20 cellular contexts compared by ENCODE assay signal in the genomic region with DNA sequence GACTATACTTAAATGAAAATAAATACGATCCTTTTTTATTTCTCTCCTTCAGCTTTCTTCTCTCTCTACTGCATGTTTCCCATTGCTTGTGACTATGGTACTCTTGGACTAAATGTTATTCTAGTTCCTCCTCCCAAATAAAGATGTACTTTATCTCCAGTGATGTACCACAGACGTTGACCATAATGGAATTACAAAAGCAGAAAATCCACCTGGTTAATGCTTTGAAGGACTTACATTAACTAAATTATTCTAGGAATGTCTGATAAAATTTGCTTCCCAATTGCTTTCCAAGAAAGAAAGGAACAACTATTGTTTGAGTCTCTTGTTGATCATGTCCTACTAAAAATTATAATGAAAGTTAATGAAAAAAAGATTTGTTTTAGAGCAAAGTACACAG.
DNase-seq lines count a peak whose midpoint lies in the region; ATAC-seq and TF ChIP-seq lines count a peak whose summit lies in the region.
"Had no signal": no experiment of that assay in that cellular context is flagged by ENCODE, and none has a peak within 500 bp of the region (broad histone marks: within the 10 kb centered on the region; RNA-seq: fewer than 3 reads in every experiment).

No MANE protein-coding gene starts in this region.

- peaks cover 4% of the 10 kb centered on the region for H3K27me3 Mint-ChIP-seq in GM23338 (ENCODE audit: insufficient read depth, low read depth, poor library complexity)

- H3K27me3 ChIP-seq in GM23338 (ENCODE audit: insufficient read depth) (no peaks in the 10 kb centered on the region), ascending aorta (no peaks in the 10 kb centered on the region), spleen (replicated peaks in 1 of 7) (no peaks in the 10 kb centered on the region), WERI-Rb-1 (ENCODE audit: insufficient read depth, low read depth, severe bottlenecking) (no peaks in the 10 kb centered on the region)
- H3K27me3 ChIP-seq: BLaER1 had no signal

- H3K9me2 ChIP-seq in GM23338 (ENCODE audit: insufficient read depth): no peaks in the 10 kb centered on the region

- TF ChIP-seq CTCF in GM23338 (conservative IDR thresholded peaks at IDR 0.05; ENCODE audit: low read depth in 2 of 2) (no peak), ascending aorta (IDR thresholded peaks at IDR 0.05) (no peak), spleen (IDR thresholded peaks at IDR 0.05 in 8 of 11, conservative IDR thresholded peaks at IDR 0.05 in 3 of 11) (no peak), WERI-Rb-1 (IDR thresholded peaks at IDR 0.05; ENCODE audit: low read depth, low read length) (no peak)

- intact Hi-C loops in ascending aorta (cut with DNase I): no loop called here
- intact Hi-C loops in spleen (cut with DNase I; ENCODE audit: low total_unique reads): no loop called here

- no peaks in the 10 kb centered on the region for H3K79me2 ChIP-seq in GM23338 (replicated peaks; ENCODE audit: insufficient read depth)

- H3K4me1 ChIP-seq in GM23338 (ENCODE audit: insufficient read depth) (peaks cover 27% of the 10 kb centered on the region; the same call in 1 of the 2 replicates), ascending aorta (peaks cover 0 to 10% of the 10 kb centered on the region in 2 donors), spleen (peaks cover 4 to 59% (median 16%) of the 10 kb centered on the region in 6 donors)
- H3K4me1 ChIP-seq: BLaER1 had no signal

- no peaks in the 10 kb centered on the region for H3K9me3 Mint-ChIP-seq in GM23338
- H3K9me3 Mint-ChIP-seq: CD8-positive, alpha-beta T cell; H9; IgD-negative memory B cell had no signal

- H3K9me3 ChIP-seq in ascending aorta (no peaks in the 10 kb centered on the region), spleen (no peaks in the 10 kb centered on the region), WERI-Rb-1 (ENCODE audit: severe bottlenecking) (no peaks in the 10 kb centered on the region)
- H3K9me3 ChIP-seq: BLaER1 had no signal

- peaks cover 21% of the 10 kb centered on the region for H3K4me1 Mint-ChIP-seq in GM23338
- H3K4me1 Mint-ChIP-seq: CD14-positive monocyte had no signal

- H3F3A ChIP-seq in GM23338 (replicated peaks; ENCODE audit: low read depth): no peaks in the 10 kb centered on the region

- no peak overlapping the region for H3K4me3 Mint-ChIP-seq in GM23338
- H3K4me3 Mint-ChIP-seq: CD14-positive monocyte; CD8-positive, alpha-beta T cell; H9; IgD-negative memory B cell had no signal

- no peak overlapping the region for H2AFZ ChIP-seq in GM23338

- H3K4me3 ChIP-seq in GM23338 (no peak overlapping the region), ascending aorta (no peak overlapping the region), spleen (no peak overlapping the region), WERI-Rb-1 (ENCODE audit: low read depth, low read length) (no peak overlapping the region)
- H3K4me3 ChIP-seq: BLaER1, GM12878 had no signal

- no peaks in the 10 kb centered on the region for H3K36me3 Mint-ChIP-seq in GM23338 (ENCODE audit: low read depth)
- H3K36me3 Mint-ChIP-seq: CD14-positive monocyte; CD8-positive, alpha-beta T cell; IgD-negative memory B cell had no signal

- H3K27ac ChIP-seq in GM23338 (ENCODE audit: low read depth) (no peak overlapping the region), ascending aorta (peak overlapping the region; percentile 10 to 46), spleen (peak overlapping the region in 7 of 8 donors; percentile 17 to 83 (median 57)), WERI-Rb-1 (no peak overlapping the region)
- H3K27ac ChIP-seq: 22Rv1, BLaER1 had no signal

- WGBS in spleen, 5 donors: 52 to 79% (median 63%) methylated on average over 2 of the region's 2 CpGs

- ATAC-seq in GM23338: no peak
- ATAC-seq: CD8-positive, alpha-beta T cell; GM12878; HepG2 had no signal

- TF ChIP-seq POLR2A in spleen (IDR thresholded peaks at IDR 0.05): no peak

- H4K20me1 ChIP-seq in GM23338 (replicated peaks; ENCODE audit: insufficient read depth): no peaks in the 10 kb centered on the region
- H4K20me1 ChIP-seq: BLaER1 had no signal

- H3K4me2 ChIP-seq in GM23338: peak overlapping the region; percentile 2
- H3K4me2 ChIP-seq: BLaER1 had no signal

- peak; percentile 23 for DNase-seq in NCI-H82 (lab: John Stamatoyannopoulos, UW)
- DNase-seq in NCI-H82 treated with DMSO at 0.1 percent for 48 hours (lab: John Stamatoyannopoulos, UW; ENCODE audit: unreplicated experiment): no peak
- DNase-seq in GM23338 (ENCODE audit: low spot score): no peak
- DNase-seq in ascending aorta (ENCODE audit: low spot score in 2 of 2): no peak
- DNase-seq in spleen: no peak
- no peak for DNase-seq in RPMI8226
- DNase-seq in CD1c-positive myeloid dendritic cell (ENCODE audit: extremely low spot score): no peak
- no peak for DNase-seq in WERI-Rb-1
- DNase-seq: CD8-positive, alpha-beta T cell; DMS 273 treated with DMSO at 0.1 percent for 48 hours; DMS53; DND-41; EL; H9 had no signal

- H3K36me3 ChIP-seq in GM23338 (ENCODE audit: insufficient read depth): no peaks in the 10 kb centered on the region
- H3K36me3 ChIP-seq in ascending aorta: no peaks in the 10 kb centered on the region
- H3K36me3 ChIP-seq in spleen: no peaks in the 10 kb centered on the region
- H3K36me3 ChIP-seq in WERI-Rb-1: no peaks in the 10 kb centered on the region
- H3K36me3 ChIP-seq: BLaER1 had no signal

- 0 out of 2 replicates have a peak overlapping the region, but pooled peaks have one; percentile 9 for H3K27ac Mint-ChIP-seq in GM23338
- H3K27ac Mint-ChIP-seq: CD14-positive monocyte; CD8-positive, alpha-beta T cell; H9; IgD-negative memory B cell had no signal

TF ChIP-seq in GM23338, 12 proteins besides CTCF, POLR2A, EP300 and RAD21 (continues in another document):
- TF ChIP-seq, protein P1, sequence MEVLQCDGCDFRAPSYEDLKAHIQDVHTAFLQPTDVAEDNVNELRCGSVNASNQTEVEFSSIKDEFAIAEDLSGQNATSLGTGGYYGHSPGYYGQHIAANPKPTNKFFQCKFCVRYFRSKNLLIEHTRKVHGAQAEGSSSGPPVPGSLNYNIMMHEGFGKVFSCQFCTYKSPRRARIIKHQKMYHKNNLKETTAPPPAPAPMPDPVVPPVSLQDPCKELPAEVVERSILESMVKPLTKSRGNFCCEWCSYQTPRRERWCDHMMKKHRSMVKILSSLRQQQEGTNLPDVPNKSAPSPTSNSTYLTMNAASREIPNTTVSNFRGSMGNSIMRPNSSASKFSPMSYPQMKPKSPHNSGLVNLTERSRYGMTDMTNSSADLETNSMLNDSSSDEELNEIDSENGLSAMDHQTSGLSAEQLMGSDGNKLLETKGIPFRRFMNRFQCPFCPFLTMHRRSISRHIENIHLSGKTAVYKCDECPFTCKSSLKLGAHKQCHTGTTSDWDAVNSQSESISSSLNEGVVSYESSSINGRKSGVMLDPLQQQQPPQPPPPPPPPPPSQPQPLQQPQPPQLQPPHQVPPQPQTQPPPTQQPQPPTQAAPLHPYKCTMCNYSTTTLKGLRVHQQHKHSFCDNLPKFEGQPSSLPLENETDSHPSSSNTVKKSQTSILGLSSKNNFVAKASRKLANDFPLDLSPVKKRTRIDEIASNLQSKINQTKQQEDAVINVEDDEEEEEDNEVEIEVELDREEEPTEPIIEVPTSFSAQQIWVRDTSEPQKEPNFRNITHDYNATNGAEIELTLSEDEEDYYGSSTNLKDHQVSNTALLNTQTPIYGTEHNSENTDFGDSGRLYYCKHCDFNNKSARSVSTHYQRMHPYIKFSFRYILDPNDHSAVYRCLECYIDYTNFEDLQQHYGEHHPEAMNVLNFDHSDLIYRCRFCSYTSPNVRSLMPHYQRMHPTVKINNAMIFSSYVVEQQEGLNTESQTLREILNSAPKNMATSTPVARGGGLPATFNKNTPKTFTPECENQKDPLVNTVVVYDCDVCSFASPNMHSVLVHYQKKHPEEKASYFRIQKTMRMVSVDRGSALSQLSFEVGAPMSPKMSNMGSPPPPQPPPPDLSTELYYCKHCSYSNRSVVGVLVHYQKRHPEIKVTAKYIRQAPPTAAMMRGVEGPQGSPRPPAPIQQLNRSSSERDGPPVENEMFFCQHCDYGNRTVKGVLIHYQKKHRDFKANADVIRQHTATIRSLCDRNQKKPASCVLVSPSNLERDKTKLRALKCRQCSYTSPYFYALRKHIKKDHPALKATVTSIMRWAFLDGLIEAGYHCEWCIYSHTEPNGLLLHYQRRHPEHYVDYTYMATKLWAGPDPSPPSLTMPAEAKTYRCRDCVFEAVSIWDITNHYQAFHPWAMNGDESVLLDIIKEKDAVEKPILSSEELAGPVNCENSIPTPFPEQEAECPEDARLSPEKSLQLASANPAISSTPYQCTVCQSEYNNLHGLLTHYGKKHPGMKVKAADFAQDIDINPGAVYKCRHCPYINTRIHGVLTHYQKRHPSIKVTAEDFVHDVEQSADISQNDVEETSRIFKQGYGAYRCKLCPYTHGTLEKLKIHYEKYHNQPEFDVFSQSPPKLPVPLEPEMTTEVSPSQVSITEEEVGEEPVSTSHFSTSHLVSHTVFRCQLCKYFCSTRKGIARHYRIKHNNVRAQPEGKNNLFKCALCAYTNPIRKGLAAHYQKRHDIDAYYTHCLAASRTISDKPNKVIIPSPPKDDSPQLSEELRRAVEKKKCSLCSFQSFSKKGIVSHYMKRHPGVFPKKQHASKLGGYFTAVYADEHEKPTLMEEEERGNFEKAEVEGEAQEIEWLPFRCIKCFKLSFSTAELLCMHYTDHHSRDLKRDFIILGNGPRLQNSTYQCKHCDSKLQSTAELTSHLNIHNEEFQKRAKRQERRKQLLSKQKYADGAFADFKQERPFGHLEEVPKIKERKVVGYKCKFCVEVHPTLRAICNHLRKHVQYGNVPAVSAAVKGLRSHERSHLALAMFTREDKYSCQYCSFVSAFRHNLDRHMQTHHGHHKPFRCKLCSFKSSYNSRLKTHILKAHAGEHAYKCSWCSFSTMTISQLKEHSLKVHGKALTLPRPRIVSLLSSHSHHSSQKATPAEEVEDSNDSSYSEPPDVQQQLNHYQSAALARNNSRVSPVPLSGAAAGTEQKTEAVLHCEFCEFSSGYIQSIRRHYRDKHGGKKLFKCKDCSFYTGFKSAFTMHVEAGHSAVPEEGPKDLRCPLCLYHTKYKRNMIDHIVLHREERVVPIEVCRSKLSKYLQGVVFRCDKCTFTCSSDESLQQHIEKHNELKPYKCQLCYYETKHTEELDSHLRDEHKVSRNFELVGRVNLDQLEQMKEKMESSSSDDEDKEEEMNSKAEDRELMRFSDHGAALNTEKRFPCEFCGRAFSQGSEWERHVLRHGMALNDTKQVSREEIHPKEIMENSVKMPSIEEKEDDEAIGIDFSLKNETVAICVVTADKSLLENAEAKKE (CRISPR knock-in tag; IDR thresholded peaks at IDR 0.05): no peak
- no peak for TF ChIP-seq ZNF114 (CRISPR knock-in tag; IDR thresholded peaks at IDR 0.05)
- no peak for TF ChIP-seq NANOG (IDR thresholded peaks at IDR 0.05; ENCODE audit: borderline replicate concordance)
- no peak for TF ChIP-seq EZH2 (IDR thresholded peaks at IDR 0.05; ENCODE audit: low read depth, unreplicated experiment)
- no peak for TF ChIP-seq POLR2AphosphoS5 (IDR thresholded peaks at IDR 0.05; ENCODE audit: low read depth)

Comparison
In these comparisons a context has a peak if more than half of its experiments do, and no peak if none do; other contexts are left out.
1. H3K27ac ChIP-seq: peak in ascending aorta (2 of 2) and spleen (7 of 8); none in GM23338 (single experiment) and WERI-Rb-1 (single experiment).